Comparison of ENCODE assay signal across 25 cellular contexts in genomic region chr17:47076171-47076570, GRCh38.
"Had no signal": no experiment of that assay in that cellular context is flagged by ENCODE, and none has a peak within 500 bp of the region (broad histone marks: within the 10 kb centered on the region; RNA-seq: fewer than 3 reads in every experiment).

No MANE protein-coding gene starts in this region.

- H3K4me1 ChIP-seq: gastroesophageal sphincter, prostate gland, testis had no signal

- DNase-seq: activated CD8-positive, alpha-beta memory T cell treated with anti-CD3 and anti-CD28 coated beads, Interleukin-2, amount 50 U/mL, for 4 hours; activated naive CD8-positive, alpha-beta T cell treated with anti-CD3 and anti-CD28 coated beads for 36 hours; activated T-cell treated with anti-CD3 and anti-CD28 coated beads, Interleukin-2, amount 50 U/mL, for 24 hours; amniotic stem cell; dermis blood vessel endothelial cell; effector memory CD4-positive, alpha-beta T cell; head of caudate nucleus; left colon; ovary; spleen; stimulated activated CD4-positive, alpha-beta T cell treated with anti-CD3 and anti-CD28 coated beads, Interleukin-4, amount 100 ng/mL, for 1 hour; stimulated activated naive CD4-positive, alpha-beta T cell; T-helper 1 cell; T-helper 9 cell; testis had no signal

- H3K4me3 ChIP-seq: cardiac muscle cell, gastroesophageal sphincter, ovary, prostate gland, spleen, testis had no signal

- H3K27ac Mint-ChIP-seq: activated naive CD8-positive, alpha-beta T cell treated with anti-CD3 and anti-CD28 coated beads for 36 hours; activated T-cell treated with anti-CD3 and anti-CD28 coated beads, Interleukin-2, amount 50 U/mL, for 24 hours; activated T-helper 17 cell treated with anti-CD3 and anti-CD28 coated beads, Interleukin-2, amount 50 U/mL, for 72 hours; memory B cell; nephron; type B pancreatic cell had no signal

- H3K9me3 Mint-ChIP-seq: activated naive CD8-positive, alpha-beta T cell treated with anti-CD3 and anti-CD28 coated beads for 36 hours; activated T-cell treated with anti-CD3 and anti-CD28 coated beads, Interleukin-2, amount 50 U/mL, for 24 hours; activated T-helper 17 cell treated with anti-CD3 and anti-CD28 coated beads, Interleukin-2, amount 50 U/mL, for 72 hours; memory B cell; nephron; type B pancreatic cell; WTC11 had no signal

- H3K36me3 ChIP-seq: cardiac muscle cell, neutrophil, ovary, prostate gland had no signal

- H3K4me1 Mint-ChIP-seq: activated T-helper 17 cell treated with anti-CD3 and anti-CD28 coated beads, Interleukin-2, amount 50 U/mL, for 72 hours had no signal

- H3K27ac ChIP-seq: cardiac muscle cell, gastroesophageal sphincter, neutrophil, ovary, prostate gland, spleen, testis had no signal

- H3K27me3 Mint-ChIP-seq: activated naive CD8-positive, alpha-beta T cell treated with anti-CD3 and anti-CD28 coated beads for 36 hours; activated T-cell treated with anti-CD3 and anti-CD28 coated beads, Interleukin-2, amount 50 U/mL, for 24 hours; activated T-helper 17 cell treated with anti-CD3 and anti-CD28 coated beads, Interleukin-2, amount 50 U/mL, for 72 hours; memory B cell; type B pancreatic cell had no signal

- H3K27me3 ChIP-seq: cardiac muscle cell, gastroesophageal sphincter, neutrophil, ovary, spleen, testis had no signal

- H3K4me3 Mint-ChIP-seq: activated naive CD8-positive, alpha-beta T cell treated with anti-CD3 and anti-CD28 coated beads for 36 hours; activated T-cell treated with anti-CD3 and anti-CD28 coated beads, Interleukin-2, amount 50 U/mL, for 24 hours; activated T-helper 17 cell treated with anti-CD3 and anti-CD28 coated beads, Interleukin-2, amount 50 U/mL, for 72 hours; memory B cell; nephron; type B pancreatic cell; WTC11 had no signal

- ATAC-seq: activated T-helper 17 cell treated with anti-CD3 and anti-CD28 coated beads, Interleukin-2, amount 50 U/mL, for 72 hours; gastroesophageal sphincter; left colon; SK-N-SH treated with all-trans-retinoic acid at 6 μM for 48 hours; WTC11 had no signal

- H3K9me3 ChIP-seq: gastroesophageal sphincter, neutrophil, ovary, prostate gland, spleen, testis had no signal
